Comparison of ENCODE assay signal across 13 cellular contexts in genomic region chr19:47781590-47782318, GRCh38. TPM values are rescaled to one million over a fixed set of nuclear protein-coding genes. Genes with fewer than 3 reads are reported as not detected.
A peak's percentile ranks its signal among the peaks of the same experiment; 100 is the strongest.
DNase-seq lines count a peak whose midpoint lies in the region; ATAC-seq and TF ChIP-seq lines count a peak whose summit lies in the region.
"Had no signal": no experiment of that assay in that cellular context is flagged by ENCODE, and none has a peak within 500 bp of the region (broad histone marks: within the 10 kb centered on the region; RNA-seq: fewer than 3 reads in every experiment).

No MANE protein-coding gene starts in this region.

- H3K27me3 Mint-ChIP-seq in activated T-helper 1 cell treated with anti-CD3 and anti-CD28 coated beads, Interleukin-12 subunit alpha, Interleukin-12 subunit beta, Interleukin-2, Interleukin-4 antibody, amounts not matched to agents 30 ng/mL and 10 ng/mL and 1 ng/mL, durations not matched to agents 14 hours and 24 hours and 36 hours (ENCODE audit: insufficient read depth), result no peaks in the 10 kb centered on the region
- H3K27me3 Mint-ChIP-seq: memory B cell had no signal

- 19 to 29% (median 21%) methylated on average over 9 of the region's 9 CpGs for WGBS in heart left ventricle, 4 donors

- peaks cover 0 to 57% (median 53%) of the 10 kb centered on the region in 9 donors for H3K36me3 ChIP-seq in heart left ventricle

- H3K36me3 Mint-ChIP-seq in activated T-helper 1 cell treated with anti-CD3 and anti-CD28 coated beads, Interleukin-12 subunit alpha, Interleukin-12 subunit beta, Interleukin-2, Interleukin-4 antibody, amounts not matched to agents 30 ng/mL and 10 ng/mL and 1 ng/mL, durations not matched to agents 14 hours and 24 hours and 36 hours (ENCODE audit: low read depth), result peaks cover 26% of the 10 kb centered on the region

- H3K4me3 Mint-ChIP-seq in activated T-helper 1 cell treated with anti-CD3 and anti-CD28 coated beads, Interleukin-12 subunit alpha, Interleukin-12 subunit beta, Interleukin-2, Interleukin-4 antibody, amounts not matched to agents 30 ng/mL and 10 ng/mL and 1 ng/mL, durations not matched to agents 14 hours and 24 hours and 36 hours, result peak overlapping the region; percentile 25
- H3K4me3 Mint-ChIP-seq: CD14-positive monocyte, memory B cell had no signal

- H3K4me3 ChIP-seq in heart left ventricle, result peak overlapping the region in 5 of 12 donors; percentile 2 to 91 (median 84)

- no peaks in the 10 kb centered on the region for H3K9me3 Mint-ChIP-seq in activated T-helper 1 cell treated with anti-CD3 and anti-CD28 coated beads, Interleukin-12 subunit alpha, Interleukin-12 subunit beta, Interleukin-2, Interleukin-4 antibody, amounts not matched to agents 30 ng/mL and 10 ng/mL and 1 ng/mL, durations not matched to agents 14 hours and 24 hours and 36 hours
- H3K9me3 Mint-ChIP-seq: memory B cell had no signal

- TF ChIP-seq CTCF in heart left ventricle (IDR thresholded peaks at IDR 0.05), result no peak

- peaks cover 17% of the 10 kb centered on the region for H3K4me1 Mint-ChIP-seq in activated T-helper 1 cell treated with anti-CD3 and anti-CD28 coated beads, Interleukin-12 subunit alpha, Interleukin-12 subunit beta, Interleukin-2, Interleukin-4 antibody, amounts not matched to agents 30 ng/mL and 10 ng/mL and 1 ng/mL, durations not matched to agents 14 hours and 24 hours and 36 hours (ENCODE audit: low read depth)

- H3K27ac ChIP-seq in heart left ventricle, result peak overlapping the region in 11 of 12 donors; percentile 4 to 99 (median 67)

- no peak for TF ChIP-seq POLR2A in heart left ventricle (IDR thresholded peaks at IDR 0.05)

- no peaks in the 10 kb centered on the region for H3K9me3 ChIP-seq in heart left ventricle

- no peak overlapping the region for H3K27ac Mint-ChIP-seq in activated T-helper 1 cell treated with anti-CD3 and anti-CD28 coated beads, Interleukin-12 subunit alpha, Interleukin-12 subunit beta, Interleukin-2, Interleukin-4 antibody, amounts not matched to agents 30 ng/mL and 10 ng/mL and 1 ng/mL, durations not matched to agents 14 hours and 24 hours and 36 hours
- H3K27ac Mint-ChIP-seq: memory B cell had no signal

- H3K27me3 ChIP-seq in heart left ventricle, result no peaks in the 10 kb centered on the region

- intact Hi-C loops in activated T-helper 1 cell treated with anti-CD3 and anti-CD28 coated beads, Interleukin-12 subunit alpha, Interleukin-12 subunit beta, Interleukin-2, Interleukin-4 antibody, amounts not matched to agents 30 ng/mL and 10 ng/mL and 1 ng/mL, durations not matched to agents 14 hours and 24 hours and 36 hours (cut with micrococcal nuclease), result no loop called here
- intact Hi-C loops in heart left ventricle (cut with DNase I), result loop anchor here in 2 of 10 donors (2.0 to 10.0 kb wide), 3 partner anchors 37 to 69 kb away; partner anchors contain the start of genes EHD2 (in 2 of the 2) and NOP53 (in 1 of the 2)

- DNase-seq in C1 segment of cervical spinal cord (lab: John Stamatoyannopoulos, UW), result peak in 12 of 14 donors; percentile 20 to 69 (median 45)
- DNase-seq in activated T-helper 1 cell treated with anti-CD3 and anti-CD28 coated beads, Interleukin-12 subunit alpha, Interleukin-12 subunit beta, Interleukin-2, Interleukin-4 antibody, amounts not matched to agents 30 ng/mL and 10 ng/mL and 1 ng/mL, durations not matched to agents 14 hours and 24 hours and 36 hours (ENCODE audit: low spot score), result no peak
- DNase-seq in heart left ventricle, result peak in 4 of 5 donors; percentile 57 to 65 (median 60)
- DNase-seq in pons (ENCODE audit: low spot score), result peak; percentile 81
- no peak for DNase-seq in GM19238 (ENCODE audit: insufficient read length, low spot score)
- no peak for DNase-seq in NCI-H510A (lab: John Stamatoyannopoulos, UW)
- DNase-seq: NCI-H2107 had no signal

- ATAC-seq in heart left ventricle, result no peak
- ATAC-seq in HG02870 (IDR thresholded peaks at IDR 0.05; ENCODE audit: unreplicated experiment), result no peak
- ATAC-seq in GM18520 (IDR thresholded peaks at IDR 0.05; ENCODE audit: unreplicated experiment), result no peak

- peaks cover 0 to 48% (median 42%) of the 10 kb centered on the region in 12 donors for H3K4me1 ChIP-seq in heart left ventricle

RNA-seq across cellular contexts. Expression of gene SELENOW, which starts 3.3 kb away (rescaled TPM):
- total RNA-seq in activated T-helper 1 cell treated with anti-CD3 and anti-CD28 coated beads, Interleukin-12 subunit alpha, Interleukin-12 subunit beta, Interleukin-2, Interleukin-4 antibody, amounts not matched to agents 30 ng/mL and 10 ng/mL and 1 ng/mL, durations not matched to agents 14 hours and 24 hours and 36 hours, result 106 and 107 TPM in 2 replicates
- total RNA-seq in heart left ventricle, result 1,000 to 10,000 TPM in 5 of 9 donors, 100 to 1,000 TPM in 4; 790 to 2,748 (median 1,081) TPM
- polyA plus RNA-seq in heart left ventricle, result 1,000 to 10,000 TPM in 1 of 2 donors, 100 to 1,000 TPM in 1; 647 to 2,041 TPM

RNA-seq across cellular contexts. Expression of gene TPRX1, which starts 22.6 kb away (rescaled TPM):
- not detected in 2 replicates for total RNA-seq in activated T-helper 1 cell treated with anti-CD3 and anti-CD28 coated beads, Interleukin-12 subunit alpha, Interleukin-12 subunit beta, Interleukin-2, Interleukin-4 antibody, amounts not matched to agents 30 ng/mL and 10 ng/mL and 1 ng/mL, durations not matched to agents 14 hours and 24 hours and 36 hours
- total RNA-seq in heart left ventricle, result not detected
- polyA plus RNA-seq in heart left ventricle, result not detected
- total RNA-seq: H1, SK-MEL-5 had no signal
- polyA plus RNA-seq: CD14-positive monocyte had no signal

RNA-seq across cellular contexts. Expression of gene NOP53, which starts 36.4 kb away (rescaled TPM):
- total RNA-seq in activated T-helper 1 cell treated with anti-CD3 and anti-CD28 coated beads, Interleukin-12 subunit alpha, Interleukin-12 subunit beta, Interleukin-2, Interleukin-4 antibody, amounts not matched to agents 30 ng/mL and 10 ng/mL and 1 ng/mL, durations not matched to agents 14 hours and 24 hours and 36 hours, result 206 and 211 TPM in 2 replicates
- total RNA-seq in heart left ventricle, result 100 to 1,000 TPM; 132 to 206 (median 171) TPM
- polyA plus RNA-seq in heart left ventricle, result 100 to 1,000 TPM; 242 to 259 TPM

RNA-seq across cellular contexts. Expression of gene CRX, which starts 40.0 kb away (rescaled TPM):
- not detected in 2 replicates for total RNA-seq in activated T-helper 1 cell treated with anti-CD3 and anti-CD28 coated beads, Interleukin-12 subunit alpha, Interleukin-12 subunit beta, Interleukin-2, Interleukin-4 antibody, amounts not matched to agents 30 ng/mL and 10 ng/mL and 1 ng/mL, durations not matched to agents 14 hours and 24 hours and 36 hours
- not detected for total RNA-seq in heart left ventricle
- not detected for polyA plus RNA-seq in heart left ventricle
- total RNA-seq: H1, SK-MEL-5 had no signal
- polyA plus RNA-seq: CD14-positive monocyte had no signal

Comparison
In these comparisons a context has a peak if more than half of its experiments do, and no peak if none do; other contexts are left out.
1. DNase-seq: peak in C1 segment of cervical spinal cord (12 of 14), heart left ventricle (4 of 5) and pons (single experiment); none in activated T-helper 1 cell treated with anti-CD3 and anti-CD28 coated beads, Interleukin-12 subunit alpha, Interleukin-12 subunit beta, Interleukin-2, Interleukin-4 antibody, amounts not matched to agents 30 ng/mL and 10 ng/mL and 1 ng/mL, durations not matched to agents 14 hours and 24 hours and 36 hours (single experiment), GM19238 (single experiment) and NCI-H510A (single experiment).